17 cellular contexts compared by ENCODE assay signal in genomic region chrY:19465809-19466208, GRCh38.
"Had no signal": no experiment of that assay in that cellular context is flagged by ENCODE, and none has a peak within 500 bp of the region (broad histone marks: within the 10 kb centered on the region; RNA-seq: fewer than 3 reads in every experiment).

No MANE protein-coding gene starts in this region.

- H3K27me3 ChIP-seq: dorsolateral prefrontal cortex, heart right ventricle, neutrophil, spleen had no signal

- H3K27me3 Mint-ChIP-seq: naive thymus-derived CD4-positive, alpha-beta T cell; stimulated activated naive B cell treated with anti-CD40 and anti-IgM and Interleukin-4, amounts not matched to agents 10 μg/mL and 1 μg/mL and 100 μg/mL, for 72 hours had no signal

- H3K27ac Mint-ChIP-seq: stimulated activated naive B cell treated with anti-CD40 and anti-IgM and Interleukin-4, amounts not matched to agents 10 μg/mL and 1 μg/mL and 100 μg/mL, for 72 hours had no signal

- H3K4me3 ChIP-seq: coronary artery, dorsolateral prefrontal cortex, heart right ventricle, spleen had no signal

- ATAC-seq: esophagus mucosa; heart right ventricle; naive thymus-derived CD4-positive, alpha-beta T cell; sciatic nerve; stimulated activated naive B cell treated with anti-CD40 and anti-IgM and Interleukin-4, amounts not matched to agents 10 μg/mL and 1 μg/mL and 100 μg/mL, for 72 hours had no signal

- H3K27ac ChIP-seq: coronary artery, dorsolateral prefrontal cortex, heart right ventricle, neutrophil, spleen had no signal

- H3K4me1 ChIP-seq: heart right ventricle, spleen had no signal

- H3K9me3 ChIP-seq: heart right ventricle, neutrophil, spleen had no signal

- H3K36me3 ChIP-seq: heart right ventricle, neutrophil, spleen had no signal

- H3K36me3 Mint-ChIP-seq: stimulated activated naive B cell treated with anti-CD40 and anti-IgM and Interleukin-4, amounts not matched to agents 10 μg/mL and 1 μg/mL and 100 μg/mL, for 72 hours had no signal

- H3K4me3 Mint-ChIP-seq: naive thymus-derived CD4-positive, alpha-beta T cell; stimulated activated naive B cell treated with anti-CD40 and anti-IgM and Interleukin-4, amounts not matched to agents 10 μg/mL and 1 μg/mL and 100 μg/mL, for 72 hours had no signal

- DNase-seq: dorsolateral prefrontal cortex; effector CD8-positive, alpha-beta T cell; heart right ventricle; hypothalamus; kidney glomerular epithelial cell; naive thymus-derived CD4-positive, alpha-beta T cell; posterior cingulate gyrus; spleen; stimulated activated CD4-positive, alpha-beta T cell treated with anti-CD3 and anti-CD28 coated beads, Interleukin-15, amount 100 ng/mL, for 24 hours; stimulated activated CD4-positive, alpha-beta T cell treated with anti-CD3 and anti-CD28 coated beads, Interleukin-1b, Interleukin-23, amount 100 ng/mL, for 48 hours; stimulated activated CD4-positive, alpha-beta T cell treated with anti-CD3 and anti-CD28 coated beads, Interleukin-4, amount 100 ng/mL, for 24 hours; stimulated activated naive B cell treated with anti-CD40 and anti-IgM and Interleukin-4, amounts not matched to agents 10 μg/mL and 1 μg/mL and 100 μg/mL, for 72 hours; trophoblast cell had no signal
